Comparison of ENCODE assay signal across 13 cellular contexts in genomic region chr16:89146211-89147005, GRCh38. TPM values are rescaled to one million over a fixed set of nuclear protein-coding genes. Genes with fewer than 3 reads are reported as not detected.
"Had no signal": no experiment of that assay in that cellular context is flagged by ENCODE, and none has a peak within 500 bp of the region (broad histone marks: within the 10 kb centered on the region; RNA-seq: fewer than 3 reads in every experiment).

No MANE protein-coding gene starts in this region.

- ATAC-seq: activated CD8-positive, alpha-beta memory T cell treated with anti-CD3 and anti-CD28 coated beads, Interleukin-2, amount 10 ng/mL, durations not matched to agents 7 days and 5 days; body of pancreas had no signal

- H3K9me3 ChIP-seq: vagina had no signal

- H3K4me1 Mint-ChIP-seq: activated CD8-positive, alpha-beta memory T cell treated with anti-CD3 and anti-CD28 coated beads, Interleukin-2, amount 10 ng/mL, durations not matched to agents 7 days and 5 days; endodermal cell; nephron had no signal

- H3K27me3 ChIP-seq: body of pancreas, hepatocyte, ovary, vagina had no signal

- H3K4me1 ChIP-seq: body of pancreas, vagina had no signal

- DNase-seq: activated CD8-positive, alpha-beta memory T cell treated with anti-CD3 and anti-CD28 coated beads, Interleukin-2, amount 10 ng/mL, durations not matched to agents 7 days and 5 days; activated naive CD4-positive, alpha-beta T cell; body of pancreas; endodermal cell; erythroblast; stimulated activated CD4-positive, alpha-beta T cell treated with anti-CD3 and anti-CD28 coated beads, Interleukin-4, amount 100 ng/mL, for 1 hour; stimulated activated CD8-positive, alpha-beta memory T cell treated with anti-CD3 and anti-CD28 coated beads, Interleukin-4, amount 100 ng/mL, for 48 hours had no signal

- H3K27ac ChIP-seq: body of pancreas, hepatocyte, ovary, vagina had no signal

- H3K36me3 ChIP-seq: ovary had no signal

- H3K4me3 ChIP-seq: body of pancreas, hepatocyte, lung, ovary, vagina had no signal

- H3K27me3 Mint-ChIP-seq: activated CD8-positive, alpha-beta memory T cell treated with anti-CD3 and anti-CD28 coated beads, Interleukin-2, amount 10 ng/mL, durations not matched to agents 7 days and 5 days; stimulated activated naive CD8-positive, alpha-beta T cell treated with anti-CD3 and anti-CD28 coated beads, Interleukin-15, Interleukin-2, amounts not matched to agents 100 ng/mL and 50 ng/mL, for 24 hours had no signal

- H3K9me3 Mint-ChIP-seq: stimulated activated naive CD8-positive, alpha-beta T cell treated with anti-CD3 and anti-CD28 coated beads, Interleukin-15, Interleukin-2, amounts not matched to agents 100 ng/mL and 50 ng/mL, for 24 hours had no signal

- H3K27ac Mint-ChIP-seq: activated CD8-positive, alpha-beta memory T cell treated with anti-CD3 and anti-CD28 coated beads, Interleukin-2, amount 10 ng/mL, durations not matched to agents 7 days and 5 days; endodermal cell; nephron; stimulated activated naive CD8-positive, alpha-beta T cell treated with anti-CD3 and anti-CD28 coated beads, Interleukin-15, Interleukin-2, amounts not matched to agents 100 ng/mL and 50 ng/mL, for 24 hours had no signal

- H3K4me3 Mint-ChIP-seq: activated CD8-positive, alpha-beta memory T cell treated with anti-CD3 and anti-CD28 coated beads, Interleukin-2, amount 10 ng/mL, durations not matched to agents 7 days and 5 days; endodermal cell; nephron; stimulated activated naive CD8-positive, alpha-beta T cell treated with anti-CD3 and anti-CD28 coated beads, Interleukin-15, Interleukin-2, amounts not matched to agents 100 ng/mL and 50 ng/mL, for 24 hours had no signal

RNA-seq across cellular contexts. Expression of gene CDH15, which starts 25.1 kb away (rescaled TPM):
- total RNA-seq: activated CD8-positive, alpha-beta memory T cell treated with anti-CD3 and anti-CD28 coated beads, Interleukin-2, amount 10 ng/mL, durations not matched to agents 7 days and 5 days; vagina had no signal

RNA-seq across cellular contexts. Expression of gene SLC22A31, which starts 53.9 kb away (rescaled TPM):
- total RNA-seq: activated CD8-positive, alpha-beta memory T cell treated with anti-CD3 and anti-CD28 coated beads, Interleukin-2, amount 10 ng/mL, durations not matched to agents 7 days and 5 days; vagina had no signal
